ENCODE assay signal across 28 cellular contexts in the genomic region with DNA sequence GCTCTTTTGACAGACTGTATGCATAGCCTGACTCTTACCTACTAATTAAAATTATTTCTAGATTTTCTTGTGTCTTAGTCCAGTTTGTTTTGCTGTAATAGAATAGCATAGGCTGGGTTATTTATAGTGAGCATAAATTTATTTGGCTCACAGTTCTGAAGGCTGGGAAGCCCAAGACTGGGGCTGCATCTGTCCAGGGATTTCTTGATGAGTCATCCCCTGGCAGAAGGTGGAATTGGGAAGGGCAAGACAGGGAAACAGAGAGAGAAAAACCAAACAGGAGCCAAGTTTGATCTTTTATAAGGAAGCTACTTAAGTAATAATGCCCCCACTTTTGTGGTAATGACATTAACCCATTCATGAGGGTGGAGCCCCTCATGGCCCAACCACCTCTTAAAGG.
DNase-seq lines count a peak whose midpoint lies in the region; FAIRE-seq and TF ChIP-seq lines count a peak whose summit lies in the region.
"Had no signal": no experiment of that assay in that cellular context is flagged by ENCODE, and none has a peak within 500 bp of the region (broad histone marks: within the 10 kb centered on the region; RNA-seq: fewer than 3 reads in every experiment).

No MANE protein-coding gene starts in this region.

- H3K4ac ChIP-seq in mesenchymal stem cell (ENCODE audit: low read depth in 1 of 2, low read length in 2 of 2), result no peak overlapping the region

- H3K4me2 ChIP-seq in mesenchymal stem cell (ENCODE audit: low read length, poor library complexity, severe bottlenecking), result no peak overlapping the region
- H3K4me2 ChIP-seq: BLaER1, hepatocyte, PC-9 had no signal

- H3K9me3 ChIP-seq in mesenchymal stem cell (ENCODE audit: control insufficient read depth, low read length), result no peaks in the 10 kb centered on the region
- H3K9me3 ChIP-seq: BLaER1, gastrocnemius medialis, lower lobe of right lung had no signal

- H2AFZ ChIP-seq in mesenchymal stem cell (ENCODE audit: low read depth, low read length), result no peak overlapping the region
- H2AFZ ChIP-seq: hepatocyte, PC-9 had no signal

- no peak overlapping the region for H3K9ac ChIP-seq in mesenchymal stem cell (ENCODE audit: low read length)
- H3K9ac ChIP-seq: BLaER1 had no signal

- no peak for TF ChIP-seq POLR2A in H54 (IDR thresholded peaks at IDR 0.05; ENCODE audit: low read depth, low read length)

- no peak overlapping the region for H2AK5ac ChIP-seq in mesenchymal stem cell (ENCODE audit: low read length, severe bottlenecking)

- DNase-seq in Caki2 (ENCODE audit: low read depth) (peak; percentile 4), H54 (ENCODE audit: insufficient read length, low spot score) (no peak), NCI-H82 treated with DMSO at 0.1 percent for 48 hours (lab: John Stamatoyannopoulos, UW; ENCODE audit: unreplicated experiment) (peak; percentile 65), mesenchymal stem cell (peak; percentile 1), ecto neural progenitor cell (ENCODE audit: low spot score) (no peak), amniotic stem cell (lab: John Stamatoyannopoulos, UW) (no peak), retina (no peak), NCI-H2081 treated with DMSO at 0.1 percent for 48 hours (lab: John Stamatoyannopoulos, UW) (no peak)
- DNase-seq: activated CD4-positive, alpha-beta T cell treated with anti-CD3 and anti-CD28 coated beads, Interleukin-2, amount 50 U/mL, for 48 hours; activated CD4-positive, CD25-positive, alpha-beta regulatory T cell treated with anti-CD3 and anti-CD28 coated beads, Interleukin-2, amount 50 U/mL, for 72 hours; activated T-cell treated with anti-CD3 and anti-CD28 coated beads, Interleukin-2, amount 50 U/mL, for 72 hours; dermis blood vessel endothelial cell; esophagus squamous epithelium; gastrocnemius medialis; HFFc6; kidney glomerular epithelial cell; lower lobe of right lung; naive thymus-derived CD8-positive, alpha-beta T cell; NCI-H1105 treated with DMSO at 0.1 percent for 48 hours; NCI-H187 treated with DMSO at 0.1 percent for 48 hours; NCI-H345; PC-9; small intestine; stimulated activated naive CD4-positive, alpha-beta T cell had no signal

- no peak overlapping the region for H2BK12ac ChIP-seq in mesenchymal stem cell (ENCODE audit: low read length in 2 of 2)

- no peak overlapping the region for H4K8ac ChIP-seq in mesenchymal stem cell (ENCODE audit: low read length)

- H4K91ac ChIP-seq in mesenchymal stem cell (ENCODE audit: low read length), result no peak overlapping the region

- peak; percentile 15 for FAIRE-seq in H54 (lab: Jason Lieb, UNC)
- FAIRE-seq: HTR-8/SVneo, K562, small intestine had no signal

- H3K18ac ChIP-seq in mesenchymal stem cell (ENCODE audit: low read depth in 1 of 2, low read length in 2 of 2), result no peak overlapping the region

- H3K14ac ChIP-seq in mesenchymal stem cell (ENCODE audit: low read length in 2 of 2), result no peak overlapping the region

- no peak overlapping the region for H3K27ac ChIP-seq in mesenchymal stem cell (ENCODE audit: low read length, poor library complexity, severe bottlenecking)
- H3K27ac ChIP-seq: BLaER1, esophagus squamous epithelium, gastrocnemius medialis, hepatocyte, lower lobe of right lung, PC-9 had no signal

- no peaks in the 10 kb centered on the region for H3K36me3 ChIP-seq in mesenchymal stem cell (ENCODE audit: control insufficient read depth in 1 of 2, insufficient read depth in 2 of 2, low read depth in 1 of 2, low read length in 2 of 2)
- H3K36me3 ChIP-seq: BLaER1, esophagus squamous epithelium, gastrocnemius medialis, lower lobe of right lung had no signal

- H2BK5ac ChIP-seq in mesenchymal stem cell (ENCODE audit: low read depth, low read length, poor library complexity, severe bottlenecking), result no peak overlapping the region

- no peaks in the 10 kb centered on the region for H3K4me1 ChIP-seq in mesenchymal stem cell (ENCODE audit: control insufficient read depth, insufficient read depth, low read depth, low read length)
- H3K4me1 ChIP-seq: BLaER1, esophagus squamous epithelium, gastrocnemius medialis, lower lobe of right lung had no signal

- in situ Hi-C loops in Caki2 (cut with HindIII; ENCODE audit: low pct_unique_long_range_greater_than_20kb, low sequenced_read_pairs), result no loop called here

- H2BK120ac ChIP-seq in mesenchymal stem cell (ENCODE audit: low read depth, low read length), result no peak overlapping the region

- H2BK15ac ChIP-seq in mesenchymal stem cell (ENCODE audit: low read depth, poor library complexity, severe bottlenecking), result no peak overlapping the region

- no peak overlapping the region for H3K4me3 ChIP-seq in mesenchymal stem cell (ENCODE audit: insufficient read depth in 1 of 2, low read depth in 1 of 2, low read length in 2 of 2)
- H3K4me3 ChIP-seq: BLaER1, esophagus squamous epithelium, gastrocnemius medialis, hepatocyte, K562, lower lobe of right lung, PC-9 had no signal

- H3K79me1 ChIP-seq in mesenchymal stem cell (replicated peaks; ENCODE audit: low read length, poor library complexity, severe bottlenecking), result no peaks in the 10 kb centered on the region

- no peaks in the 10 kb centered on the region for H3K27me3 ChIP-seq in mesenchymal stem cell (ENCODE audit: control insufficient read depth in 1 of 2, insufficient read depth in 1 of 2, low read length in 2 of 2)
- H3K27me3 ChIP-seq: BLaER1, esophagus squamous epithelium, gastrocnemius medialis, hepatocyte had no signal

- no peak overlapping the region for H3K23ac ChIP-seq in mesenchymal stem cell (ENCODE audit: low read length in 2 of 2)

Comparison
In these comparisons a context has a peak if more than half of its experiments do, and no peak if none do; other contexts are left out.
1. DNase-seq: peak in Caki2 (single experiment), NCI-H82 treated with DMSO at 0.1 percent for 48 hours (single experiment) and mesenchymal stem cell (single experiment); none in H54 (single experiment), ecto neural progenitor cell (single experiment), amniotic stem cell (single experiment), retina (single experiment) and NCI-H2081 treated with DMSO at 0.1 percent for 48 hours (single experiment).